Comparison of ENCODE assay signal across 1 cellular context in the genomic region with DNA sequence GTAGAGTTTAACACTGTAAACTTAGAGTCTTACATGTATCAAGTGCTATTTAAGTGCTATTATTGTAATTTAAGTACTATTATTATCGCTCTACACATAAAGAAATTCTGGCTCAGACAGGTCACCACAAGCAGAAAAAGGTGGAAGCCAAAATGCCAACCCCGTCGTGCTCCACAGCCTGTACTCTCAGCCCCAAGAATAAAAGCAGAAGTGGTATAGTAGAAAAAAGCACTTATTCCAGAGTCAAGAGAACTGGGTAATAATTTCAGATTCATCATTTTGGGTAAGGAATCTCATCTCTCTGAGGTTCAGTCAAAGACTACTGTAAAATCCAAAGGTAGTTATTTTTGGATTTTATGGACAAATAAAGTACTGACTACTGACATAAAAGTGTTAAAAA.
TF ChIP-seq lines count a peak whose summit lies in the region.

No MANE protein-coding gene starts in this region.

TF ChIP-seq in HCT116, 20 proteins besides CTCF, POLR2A, EP300 and RAD21 (continued from another document):
- TF ChIP-seq, protein P1, sequence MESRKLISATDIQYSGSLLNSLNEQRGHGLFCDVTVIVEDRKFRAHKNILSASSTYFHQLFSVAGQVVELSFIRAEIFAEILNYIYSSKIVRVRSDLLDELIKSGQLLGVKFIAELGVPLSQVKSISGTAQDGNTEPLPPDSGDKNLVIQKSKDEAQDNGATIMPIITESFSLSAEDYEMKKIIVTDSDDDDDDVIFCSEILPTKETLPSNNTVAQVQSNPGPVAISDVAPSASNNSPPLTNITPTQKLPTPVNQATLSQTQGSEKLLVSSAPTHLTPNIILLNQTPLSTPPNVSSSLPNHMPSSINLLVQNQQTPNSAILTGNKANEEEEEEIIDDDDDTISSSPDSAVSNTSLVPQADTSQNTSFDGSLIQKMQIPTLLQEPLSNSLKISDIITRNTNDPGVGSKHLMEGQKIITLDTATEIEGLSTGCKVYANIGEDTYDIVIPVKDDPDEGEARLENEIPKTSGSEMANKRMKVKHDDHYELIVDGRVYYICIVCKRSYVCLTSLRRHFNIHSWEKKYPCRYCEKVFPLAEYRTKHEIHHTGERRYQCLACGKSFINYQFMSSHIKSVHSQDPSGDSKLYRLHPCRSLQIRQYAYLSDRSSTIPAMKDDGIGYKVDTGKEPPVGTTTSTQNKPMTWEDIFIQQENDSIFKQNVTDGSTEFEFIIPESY (IDR thresholded peaks at IDR 0.05; ENCODE audit: extremely low read depth, insufficient replicate concordance, low read length), result no peak
- no peak for TF ChIP-seq ZNF274 (IDR thresholded peaks at IDR 0.05; ENCODE audit: low read depth, low read length)
- TF ChIP-seq EGR1 (IDR thresholded peaks at IDR 0.05; ENCODE audit: low read depth), result no peak
- no peak for TF ChIP-seq CEBPB (IDR thresholded peaks at IDR 0.05; ENCODE audit: low read depth)
- TF ChIP-seq POLR2AphosphoS5 (IDR thresholded peaks at IDR 0.05; ENCODE audit: low read depth, low read length), result no peak
- no peak for TF ChIP-seq EZH2 (IDR thresholded peaks at IDR 0.05)
- TF ChIP-seq JUND (IDR thresholded peaks at IDR 0.05), result no peak
- TF ChIP-seq FOSL1 (IDR thresholded peaks at IDR 0.05; ENCODE audit: low read depth), result no peak
- no peak for TF ChIP-seq ELF1 (IDR thresholded peaks at IDR 0.05; ENCODE audit: borderline replicate concordance, low read depth)
- TF ChIP-seq, protein P2, sequence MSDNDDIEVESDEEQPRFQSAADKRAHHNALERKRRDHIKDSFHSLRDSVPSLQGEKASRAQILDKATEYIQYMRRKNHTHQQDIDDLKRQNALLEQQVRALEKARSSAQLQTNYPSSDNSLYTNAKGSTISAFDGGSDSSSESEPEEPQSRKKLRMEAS (IDR thresholded peaks at IDR 0.05), result no peak
- no peak for TF ChIP-seq EZH2phosphoT487 (IDR thresholded peaks at IDR 0.05; ENCODE audit: borderline replicate concordance)
- TF ChIP-seq SRF (IDR thresholded peaks at IDR 0.05; ENCODE audit: low read depth), result no peak
- no peak for TF ChIP-seq ZFX (IDR thresholded peaks at IDR 0.05)
- TF ChIP-seq YY1 (IDR thresholded peaks at IDR 0.05; ENCODE audit: extremely low read depth, insufficient replicate concordance, low read depth, low read length), result no peak
- TF ChIP-seq SP1 (IDR thresholded peaks at IDR 0.05; ENCODE audit: low read depth), result no peak
